In the genomic region with DNA sequence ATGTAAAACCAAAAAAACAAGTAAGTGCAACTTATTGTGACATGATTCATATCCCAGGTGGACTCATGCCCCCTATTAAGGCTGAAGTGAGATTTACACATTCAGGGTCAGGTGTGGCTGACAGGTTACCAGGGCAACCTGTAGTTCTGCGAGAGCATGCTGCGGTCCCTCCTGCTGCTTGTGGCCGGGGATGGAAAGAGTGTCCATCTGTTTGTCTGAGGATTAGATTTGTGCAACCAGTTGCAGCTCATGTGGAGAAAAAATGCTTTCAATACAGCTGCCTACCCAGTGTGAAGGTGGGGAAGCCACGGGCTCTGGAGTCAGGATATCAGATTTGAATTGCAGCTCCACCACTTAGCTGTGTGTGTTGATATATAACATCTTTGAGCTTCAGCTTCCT, we compare ENCODE assay signal across 13 cellular contexts.
"Had no signal": no experiment of that assay in that cellular context is flagged by ENCODE, and none has a peak within 500 bp of the region (broad histone marks: within the 10 kb centered on the region; RNA-seq: fewer than 3 reads in every experiment).

No MANE protein-coding gene starts in this region.

- H3K36me3 ChIP-seq: adrenal gland, esophagus muscularis mucosa had no signal

- H3K9me3 ChIP-seq: adrenal gland had no signal

- H3K27ac ChIP-seq: adrenal gland, esophagus muscularis mucosa, skin epidermis had no signal

- H3K4me1 ChIP-seq: adrenal gland, esophagus muscularis mucosa had no signal

- H3K4me3 ChIP-seq: adrenal gland, esophagus muscularis mucosa, skin epidermis had no signal

- ATAC-seq: activated CD4-positive, alpha-beta T cell treated with anti-CD3 and anti-CD28 coated beads for 36 hours; right cardiac atrium; T-helper 17 cell had no signal

- H3K27me3 ChIP-seq: adrenal gland, esophagus muscularis mucosa had no signal

- DNase-seq: activated CD4-positive, alpha-beta memory T cell treated with anti-CD3 and anti-CD28 coated beads, Interleukin-2, amount 10 ng/mL, durations not matched to agents 7 days and 5 days; activated CD4-positive, alpha-beta T cell treated with anti-CD3 and anti-CD28 coated beads for 36 hours; activated effector memory CD4-positive, alpha-beta T cell treated with anti-CD3 and anti-CD28 coated beads, Interleukin-2, amount 50 U/mL, for 16 hours; activated T-cell treated with anti-CD3 and anti-CD28 coated beads, Interleukin-2, amount 50 U/mL, for 48 hours; hippocampal formation; occipital lobe; right cardiac atrium; stimulated activated CD4-positive, alpha-beta T cell treated with anti-CD3 and anti-CD28 coated beads, Interleukin-15, amount 100 ng/mL, for 24 hours; stimulated activated CD4-positive, alpha-beta T cell treated with anti-CD3 and anti-CD28 coated beads, Interleukin-4, amount 100 ng/mL, for 24 hours; T-helper 17 cell had no signal
